14 cellular contexts compared by ENCODE assay signal in genomic region chr12:95545731-95546490, GRCh38. TPM values are rescaled to one million over a fixed set of nuclear protein-coding genes. Genes with fewer than 3 reads are reported as not detected.
DNase-seq lines count a peak whose midpoint lies in the region; ATAC-seq, FAIRE-seq and TF ChIP-seq lines count a peak whose summit lies in the region.
"Had no signal": no experiment of that assay in that cellular context is flagged by ENCODE, and none has a peak within 500 bp of the region (broad histone marks: within the 10 kb centered on the region; RNA-seq: fewer than 3 reads in every experiment).

No MANE protein-coding gene starts in this region.

- no peak overlapping the region for H3K4ac ChIP-seq in neuronal stem cell (ENCODE audit: low read length)

- no peak overlapping the region for H3K27ac ChIP-seq in astrocyte (ENCODE audit: low read depth, low read length)
- peak overlapping the region; percentile 83 for H3K27ac ChIP-seq in neuronal stem cell (replicated peaks; ENCODE audit: low read length)
- H3K27ac ChIP-seq: dorsolateral prefrontal cortex, foreskin keratinocyte had no signal

- H3K9me3 Mint-ChIP-seq in astrocyte (ENCODE audit: unreplicated experiment), result peaks cover 4% of the 10 kb centered on the region
- H3K9me3 Mint-ChIP-seq in naive thymus-derived CD8-positive, alpha-beta T cell, result peaks cover 0 to 6% (median 0%) of the 10 kb centered on the region in 9 donors

- H3K18ac ChIP-seq in neuronal stem cell (ENCODE audit: low read length), result no peak overlapping the region

- no peak overlapping the region for H2BK15ac ChIP-seq in neuronal stem cell (ENCODE audit: low read length)

- H3K4me1 ChIP-seq in astrocyte (ENCODE audit: insufficient read depth, low read length), result no peaks in the 10 kb centered on the region
- H3K4me1 ChIP-seq in neuronal stem cell (ENCODE audit: control insufficient read depth in 2 of 2, insufficient read depth in 1 of 2, low read depth in 1 of 2, low read length in 2 of 2), result peaks cover 0 to 10% of the 10 kb centered on the region in 2 donors
- H3K4me1 ChIP-seq: Caco-2, foreskin keratinocyte had no signal

- no peak overlapping the region for H3K27ac Mint-ChIP-seq in astrocyte (ENCODE audit: unreplicated experiment)
- peak overlapping the region in 5 of 10 donors; percentile 3 to 60 (median 27) for H3K27ac Mint-ChIP-seq in naive thymus-derived CD8-positive, alpha-beta T cell
- H3K27ac Mint-ChIP-seq: type B pancreatic cell had no signal

- peak overlapping the region; percentile 41 for H3K4me3 Mint-ChIP-seq in astrocyte (ENCODE audit: unreplicated experiment)
- no peak overlapping the region for H3K4me3 Mint-ChIP-seq in naive thymus-derived CD8-positive, alpha-beta T cell
- H3K4me3 Mint-ChIP-seq: type B pancreatic cell had no signal

- no peaks in the 10 kb centered on the region for H3K36me3 Mint-ChIP-seq in astrocyte (ENCODE audit: low read depth, unreplicated experiment)
- H3K36me3 Mint-ChIP-seq in naive thymus-derived CD8-positive, alpha-beta T cell, result no peaks in the 10 kb centered on the region
- H3K36me3 Mint-ChIP-seq: type B pancreatic cell had no signal

- DNase-seq in NCI-H82 (lab: John Stamatoyannopoulos, UW), result peak; percentile 16
- DNase-seq in NCI-H82 treated with DMSO at 0.1 percent for 48 hours (lab: John Stamatoyannopoulos, UW; ENCODE audit: unreplicated experiment), result no peak
- DNase-seq in NCI-H146 treated with DMSO at 0.1 percent for 48 hours (lab: John Stamatoyannopoulos, UW; ENCODE audit: unreplicated experiment), result peak; percentile 47
- no peak for DNase-seq in astrocyte (ENCODE audit: low read depth)
- DNase-seq in neuronal stem cell (ENCODE audit: low spot score), result peak; percentile 48
- DNase-seq in Ammon's horn (ENCODE audit: low spot score), result no peak
- no peak for DNase-seq in naive thymus-derived CD8-positive, alpha-beta T cell
- no peak for DNase-seq in NCI-H510A (lab: John Stamatoyannopoulos, UW)
- DNase-seq: amygdala; Caco-2; foreskin keratinocyte; stimulated activated CD8-positive, alpha-beta memory T cell treated with anti-CD3 and anti-CD28 coated beads, Interleukin-4, amount 100 ng/mL, for 48 hours had no signal

- no peak for TF ChIP-seq CTCF in astrocyte (IDR thresholded peaks at IDR 0.05; ENCODE audit: insufficient read depth, low read depth, low read length)

- H3K9me3 ChIP-seq in astrocyte (ENCODE audit: insufficient read depth, low read depth, low read length), result peaks cover 7% of the 10 kb centered on the region
- H3K9me3 ChIP-seq in neuronal stem cell (replicated peaks in 1 of 2; ENCODE audit: control insufficient read depth in 2 of 2, insufficient read depth in 1 of 2, low read depth in 1 of 2, low read length in 2 of 2), result peaks cover 0 to 12% of the 10 kb centered on the region in 2 donors

- H2BK5ac ChIP-seq in neuronal stem cell (ENCODE audit: low read length), result no peak overlapping the region

- peaks cover 20% of the 10 kb centered on the region for H3K27me3 ChIP-seq in astrocyte (ENCODE audit: insufficient read depth, low read length)
- peaks cover 0 to 59% (median 0%) of the 10 kb centered on the region in 3 experiments for H3K27me3 ChIP-seq in neuronal stem cell (ENCODE audit: control insufficient read depth in 3 of 3, insufficient read depth in 3 of 3, low read depth in 1 of 3, low read length in 3 of 3)

- no peak for FAIRE-seq in astrocyte (lab: Jason Lieb, UNC)

- H3K4me2 ChIP-seq in astrocyte (ENCODE audit: low read length) (no peak overlapping the region), neuronal stem cell (ENCODE audit: insufficient read depth, low read length, poor library complexity, severe bottlenecking) (peak overlapping the region; percentile 62)

- H2AFZ ChIP-seq in astrocyte (ENCODE audit: low read depth, low read length) (no peak overlapping the region), neuronal stem cell (ENCODE audit: low read length) (no peak overlapping the region)

- H2AK5ac ChIP-seq in neuronal stem cell (ENCODE audit: low read depth, low read length), result no peak overlapping the region

- H3K23ac ChIP-seq in neuronal stem cell (ENCODE audit: low read depth, low read length, poor library complexity), result no peak overlapping the region

- H3K36me3 ChIP-seq in astrocyte (ENCODE audit: insufficient read depth, low read length) (no peaks in the 10 kb centered on the region), neuronal stem cell (replicated peaks in 1 of 2; ENCODE audit: control insufficient read depth in 2 of 2, insufficient read depth in 2 of 2, low read length in 2 of 2) (no peaks in the 10 kb centered on the region)

- H2BK12ac ChIP-seq in neuronal stem cell (ENCODE audit: low read length), result no peak overlapping the region

- peaks cover 4% of the 10 kb centered on the region for H3K79me1 ChIP-seq in neuronal stem cell (ENCODE audit: low read depth, low read length)

- POLR2A ChIA-PET in naive thymus-derived CD8-positive, alpha-beta T cell (lab: Charles Lee), result no interaction called here

- H3K9ac ChIP-seq in astrocyte (ENCODE audit: low read length), result no peak overlapping the region
- no peak overlapping the region for H3K9ac ChIP-seq in neuronal stem cell (ENCODE audit: low read depth, low read length, poor library complexity)

- H3K4me3 ChIP-seq in astrocyte (ENCODE audit: insufficient read depth, low read depth, low read length) (no peak overlapping the region), neuronal stem cell (ENCODE audit: low read length in 2 of 2) (no peak overlapping the region)

- no peak for ATAC-seq in naive thymus-derived CD8-positive, alpha-beta T cell
- ATAC-seq: foreskin keratinocyte had no signal

- no peaks in the 10 kb centered on the region for H3K79me2 ChIP-seq in astrocyte (ENCODE audit: insufficient read depth, low read length)

- peaks cover 13% of the 10 kb centered on the region for H3K4me1 Mint-ChIP-seq in astrocyte (ENCODE audit: low read depth, unreplicated experiment)
- peaks cover 18 to 44% (median 34%) of the 10 kb centered on the region in 4 donors for H3K4me1 Mint-ChIP-seq in naive thymus-derived CD8-positive, alpha-beta T cell

- no peaks in the 10 kb centered on the region for H3K27me3 Mint-ChIP-seq in astrocyte (ENCODE audit: low read depth, unreplicated experiment)
- peaks cover 0 to 6% (median 0%) of the 10 kb centered on the region in 5 donors for H3K27me3 Mint-ChIP-seq in naive thymus-derived CD8-positive, alpha-beta T cell

- no peaks in the 10 kb centered on the region for H4K20me1 ChIP-seq in astrocyte (ENCODE audit: insufficient read depth, low read length)

- no peak overlapping the region for H3K14ac ChIP-seq in neuronal stem cell (ENCODE audit: low read length)

- H4K91ac ChIP-seq in neuronal stem cell (ENCODE audit: low read depth, low read length, poor library complexity), result no peak overlapping the region

- no peak overlapping the region for H4K8ac ChIP-seq in neuronal stem cell (ENCODE audit: low read depth, low read length)

- no peak overlapping the region for H2BK120ac ChIP-seq in neuronal stem cell (ENCODE audit: low read depth, low read length)

- no CpG with 5 or more reads among the region's 8 CpGs for WGBS in neuronal stem cell (ENCODE audit: extremely low coverage in 2 of 2, insufficient read length in 2 of 2, insufficient replicate concordance in 1 of 2), 2 donors

RNA-seq across cellular contexts. Expression of gene USP44, which starts 5.4 kb away (rescaled TPM):
- total RNA-seq in astrocyte, result 4.3 and 5.4 TPM in 2 replicates
- 74.0 TPM for polyA plus RNA-seq in neuronal stem cell (2013, experiment 1 of 2)
- 77.3 TPM for polyA plus RNA-seq in neuronal stem cell (2013, experiment 2 of 2)
- 10 to 100 TPM; 20.8 to 21.1 TPM for total RNA-seq in naive thymus-derived CD8-positive, alpha-beta T cell
- polyA plus RNA-seq in naive thymus-derived CD8-positive, alpha-beta T cell, result 10 to 100 TPM in 2 of 3 donors, 1 to 10 TPM in 1; 9.0 to 15.8 (median 10.9) TPM
- total RNA-seq: foreskin keratinocyte had no signal
- polyA plus RNA-seq: foreskin keratinocyte had no signal

Comparison
In these comparisons a context has a peak if more than half of its experiments do, and no peak if none do; other contexts are left out.
1. DNase-seq: peak in NCI-H82 (single experiment), NCI-H146 treated with DMSO at 0.1 percent for 48 hours (single experiment) and neuronal stem cell (single experiment); none in NCI-H82 treated with DMSO at 0.1 percent for 48 hours (single experiment), astrocyte (single experiment), Ammon's horn (single experiment), naive thymus-derived CD8-positive, alpha-beta T cell (0 of 10) and NCI-H510A (single experiment).